In genomic region chr4:112112095-112112494, GRCh38 we compare ENCODE assay signal across 1 cellular context. TPM values are rescaled to one million over a fixed set of nuclear protein-coding genes. Genes with fewer than 3 reads are reported as not detected.
"Had no signal": no experiment of that assay in that cellular context is flagged by ENCODE, and none has a peak within 500 bp of the region (broad histone marks: within the 10 kb centered on the region; RNA-seq: fewer than 3 reads in every experiment).

No MANE protein-coding gene starts in this region.

RNA-seq across cellular contexts. Expression of gene FAM241A, which starts 33.2 kb away (rescaled TPM):
- total RNA-seq: M059J had no signal
